In the genomic region with DNA sequence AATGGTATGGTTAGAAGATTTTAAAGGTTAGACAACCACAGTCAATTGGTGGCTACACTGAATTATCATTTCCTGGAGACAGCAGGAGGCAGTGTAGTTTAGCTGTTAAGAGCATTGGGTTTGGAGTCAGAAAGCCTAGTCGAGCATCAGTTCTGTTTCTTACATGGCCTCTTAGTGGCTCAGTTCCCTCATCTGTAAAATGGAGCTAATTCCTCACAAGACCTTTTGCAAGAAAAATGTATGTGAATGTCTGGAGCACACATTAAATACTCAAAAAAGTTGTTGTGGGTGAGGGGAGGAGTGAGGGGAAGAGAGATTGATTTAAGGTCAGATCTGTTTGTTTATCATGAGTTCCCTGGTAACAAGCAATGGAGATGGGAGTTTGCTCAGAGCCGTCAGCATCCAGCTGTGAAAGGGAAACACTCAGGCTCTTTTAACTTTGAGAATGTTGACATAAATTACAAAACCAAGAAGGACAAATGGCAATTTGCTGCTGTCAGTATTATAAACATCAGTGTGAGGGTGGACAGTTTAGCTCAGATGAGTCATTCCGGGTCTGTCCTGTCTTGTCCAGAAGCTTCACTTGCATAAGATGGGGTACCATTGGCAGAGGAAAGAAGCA, we compare ENCODE assay signal across 8 cellular contexts.
A peak's percentile ranks its signal among the peaks of the same experiment; 100 is the strongest.
DNase-seq lines count a peak whose midpoint lies in the region; ATAC-seq, FAIRE-seq and TF ChIP-seq lines count a peak whose summit lies in the region.

No MANE protein-coding gene starts in this region.

- H4K20me1 ChIP-seq in IMR-90 (ENCODE audit: insufficient read depth, low read length) (no peaks in the 10 kb centered on the region), HepG2 (ENCODE audit: insufficient read depth, low read length) (no peaks in the 10 kb centered on the region)

- peak overlapping the region; percentile 96 for H2BK20ac ChIP-seq in IMR-90 (ENCODE audit: low read depth, low read length)

- H3K18ac ChIP-seq in IMR-90 (ENCODE audit: low read depth, low read length): peak overlapping the region; percentile 98

- POLR2A ChIA-PET in IMR-90 (lab: Charles Lee; ENCODE audit: unreplicated experiment) (no interaction called here), HepG2 (lab: Yijun Ruan, JAX) (no interaction called here)

- H3K36me3 ChIP-seq in IMR-90 (ENCODE audit: control insufficient read depth, insufficient read depth, low read length): no peaks in the 10 kb centered on the region
- H3K36me3 ChIP-seq in ascending aorta: no peaks in the 10 kb centered on the region
- no peaks in the 10 kb centered on the region for H3K36me3 ChIP-seq in HepG2 (replicated peaks in 1 of 2; ENCODE audit: control insufficient read depth in 1 of 2, insufficient read depth in 2 of 2, low read length in 2 of 2)
- H3K36me3 ChIP-seq in effector memory CD4-positive, alpha-beta T cell (ENCODE audit: control insufficient read depth, insufficient read depth, low read length): no peaks in the 10 kb centered on the region

- dilution Hi-C loops in IMR-90 (cut with HindIII; ENCODE audit: low sequenced_read_pairs, unreplicated experiment): no loop called here

- no peak for TF ChIP-seq POLR2A in IMR-90 (IDR thresholded peaks at IDR 0.05; ENCODE audit: low read depth, low read length)
- no peak for TF ChIP-seq POLR2A in HepG2 (IDR thresholded peaks at IDR 0.05; ENCODE audit: insufficient read depth in 1 of 2, low read depth in 2 of 2, low read length in 2 of 2)

- H3K4ac ChIP-seq in IMR-90 (ENCODE audit: low read depth, low read length): peak overlapping the region; percentile 97

- H3K4me1 ChIP-seq in IMR-90 (ENCODE audit: control insufficient read depth, insufficient read depth, low read length) (peaks cover 34% of the 10 kb centered on the region), ascending aorta (peaks cover 0 to 21% of the 10 kb centered on the region in 2 donors), HepG2 (ENCODE audit: insufficient read depth, low read length) (no peaks in the 10 kb centered on the region)
- H3K4me1 ChIP-seq in effector memory CD4-positive, alpha-beta T cell (ENCODE audit: control insufficient read depth, insufficient read depth, low read length, poor library complexity, severe bottlenecking): no peaks in the 10 kb centered on the region

- in situ Hi-C loops in IMR-90 (cut with MboI; ENCODE audit: low sequenced_read_pairs): no loop called here
- in situ Hi-C loops in HepG2 (cut with HindIII; ENCODE audit: extremely low pct_ligation_motif_present, low pct_unique_long_range_greater_than_20kb): no loop called here

- peak overlapping the region; percentile 84 to 85; a peak in 3 of 4 replicates for H4K8ac ChIP-seq in IMR-90 (ENCODE audit: low read depth in 2 of 2, low read length in 2 of 2)

- CTCF ChIA-PET in IMR-90 (lab: Yijun Ruan, JAX) (interaction anchor here (0.5 to 1.1 kb wide), 2 partner anchors 131 to 489 kb away, joined by 4 to 5 read pairs; no protein-coding TSS in a partner anchor), HepG2 (lab: Yijun Ruan, JAX; ENCODE audit: low intra/inter-chr PET ratio, low total read pairs) (no interaction called here)

- H3K9ac ChIP-seq in IMR-90 (ENCODE audit: low read depth, low read length) (peak overlapping the region; percentile 44; the same call in 1 of the 2 replicates), HepG2 (ENCODE audit: insufficient read depth, low read depth, low read length) (no peak overlapping the region)

- no CpG with 5 or more reads among the region's 3 CpGs for WGBS in IMR-90 (ENCODE audit: extremely low coverage in 2 of 2, insufficient read length in 1 of 2), 2 experiments
- WGBS in HepG2 (ENCODE audit: low lambda C conversion rate): 13% methylated on average over 3 of the region's 3 CpGs

- peak overlapping the region; percentile 84 for H3K14ac ChIP-seq in IMR-90 (replicated peaks; ENCODE audit: low read depth, low read length)

- peak; percentile 42 for TF ChIP-seq RAD21 in IMR-90 (IDR thresholded peaks at IDR 0.05; ENCODE audit: low read length)
- no peak for TF ChIP-seq RAD21 in HepG2 (CRISPR knock-in tag; IDR thresholded peaks at IDR 0.05)

- TF ChIP-seq CTCF in AG10803 (conservative IDR thresholded peaks at IDR 0.05; ENCODE audit: low read length) (peak; percentile 44), IMR-90 (conservative IDR thresholded peaks at IDR 0.05; ENCODE audit: low read depth, low read length) (peak; percentile 40), ascending aorta (IDR thresholded peaks at IDR 0.05) (no peak), HepG2 (CRISPR knock-in tag; IDR thresholded peaks at IDR 0.05) (no peak)

- peak overlapping the region; percentile 59 for H3K23ac ChIP-seq in IMR-90 (ENCODE audit: low read depth, low read length)

- H2BK5ac ChIP-seq in IMR-90 (ENCODE audit: low read depth, low read length, poor library complexity, severe bottlenecking): peak overlapping the region; percentile 98

- H2AK5ac ChIP-seq in IMR-90 (ENCODE audit: low read depth, low read length): peak overlapping the region; percentile 44

- no peak for FAIRE-seq in HepG2 (lab: Jason Lieb, UNC)

- H3K27ac ChIP-seq in IMR-90 (ENCODE audit: insufficient read depth, low read length) (peak overlapping the region; percentile 78), ascending aorta (peak overlapping the region; percentile 55 to 69), HepG2 (ENCODE audit: extremely low read length, insufficient read depth, low read length) (no peak overlapping the region)
- H3K27ac ChIP-seq in effector memory CD4-positive, alpha-beta T cell (ENCODE audit: insufficient read depth, low read length, poor library complexity, severe bottlenecking): no peak overlapping the region

- H3K56ac ChIP-seq in IMR-90 (ENCODE audit: extremely low read depth, insufficient read depth, low read length): peak overlapping the region; percentile 55; the same call in 1 of the 2 replicates

- no TSS peak for BruUV-seq in IMR-90 (replicated peaks; lab: Mats Ljungman, UMichigan)
- no TSS peak for BruUV-seq in HepG2 (replicated peaks; lab: Mats Ljungman, UMichigan)

- TF ChIP-seq EP300 in HepG2 (IDR thresholded peaks at IDR 0.05; ENCODE audit: low read depth in 2 of 2, low read length in 2 of 2) (no peak), HepG2 (CRISPR knock-in tag; IDR thresholded peaks at IDR 0.05; ENCODE audit: borderline replicate concordance) (no peak)

- H4K5ac ChIP-seq in IMR-90 (ENCODE audit: low read depth, low read length): peak overlapping the region; percentile 77

- H3K79me1 ChIP-seq in IMR-90 (ENCODE audit: low read depth in 1 of 2, low read length in 2 of 2): no peaks in the 10 kb centered on the region

- peaks cover 27% of the 10 kb centered on the region for H3K9me1 ChIP-seq in IMR-90 (ENCODE audit: insufficient read depth, low read length)

- H4K91ac ChIP-seq in IMR-90 (ENCODE audit: insufficient read depth, low read depth, low read length): peak overlapping the region; percentile 99

- no peaks in the 10 kb centered on the region for H3K79me2 ChIP-seq in HepG2 (ENCODE audit: insufficient read depth, low read length)

- ATAC-seq in IMR-90 (ENCODE audit: low read depth) (peak; percentile 6), HepG2 (peak; percentile 29; the same call in 1 of the 3 replicates), HG02970 (IDR thresholded peaks at IDR 0.05; ENCODE audit: low FRiP score, unreplicated experiment) (no peak)

- H2AK9ac ChIP-seq in IMR-90 (replicated peaks; ENCODE audit: low read depth, low read length, poor library complexity): no peak overlapping the region

- peak overlapping the region; percentile 35; the same call in 2 of the 3 replicates for H2BK15ac ChIP-seq in IMR-90 (ENCODE audit: low read depth, low read length)

- H3K27me3 ChIP-seq in IMR-90 (ENCODE audit: control insufficient read depth, insufficient read depth, low read length) (no peaks in the 10 kb centered on the region), ascending aorta (no peaks in the 10 kb centered on the region), HepG2 (ENCODE audit: control insufficient read depth in 1 of 2, insufficient read depth in 2 of 2, low read length in 2 of 2) (no peaks in the 10 kb centered on the region; a peak in 2 of 5 replicates)
- H3K27me3 ChIP-seq in effector memory CD4-positive, alpha-beta T cell (replicated peaks; ENCODE audit: control insufficient read depth, insufficient read depth, low read length, poor library complexity, severe bottlenecking): no peaks in the 10 kb centered on the region

- H3K9me3 ChIP-seq in IMR-90 (ENCODE audit: control insufficient read depth, insufficient read depth, low read length) (no peaks in the 10 kb centered on the region), ascending aorta (no peaks in the 10 kb centered on the region), HepG2 (ENCODE audit: low read length) (no peaks in the 10 kb centered on the region)
- H3K9me3 ChIP-seq in effector memory CD4-positive, alpha-beta T cell (ENCODE audit: control insufficient read depth, low read length): no peaks in the 10 kb centered on the region

- DNase-seq in AG10803 (ENCODE audit: low read depth) (peak; percentile 81), IMR-90 (peak; percentile 80), ascending aorta (ENCODE audit: low spot score in 2 of 2) (no peak), HepG2 (ENCODE audit: low spot score) (peak; percentile 6), KG1 (lab: John Stamatoyannopoulos, UW) (no peak), 8988T (no peak)
- no peak for DNase-seq in effector memory CD4-positive, alpha-beta T cell

- peak overlapping the region; percentile 98 for H2BK120ac ChIP-seq in IMR-90 (ENCODE audit: low read depth, low read length)

- H3K4me3 ChIP-seq in AG10803 (ENCODE audit: low read length) (no peak overlapping the region; the same call in 1 of the 2 replicates), IMR-90 (ENCODE audit: insufficient read depth, low read depth, low read length) (no peak overlapping the region), ascending aorta (no peak overlapping the region), HepG2 (replicated peaks in 1 of 3; ENCODE audit: insufficient read depth in 1 of 3, low read depth in 2 of 3, low read length in 3 of 3) (no peak overlapping the region)
- no peak overlapping the region for H3K4me3 ChIP-seq in effector memory CD4-positive, alpha-beta T cell (ENCODE audit: insufficient read depth, low read depth, low read length, poor library complexity, severe bottlenecking)

- H2AFZ ChIP-seq in IMR-90 (replicated peaks; ENCODE audit: low read length, poor library complexity) (no peak overlapping the region), HepG2 (ENCODE audit: low read length) (no peak overlapping the region)

- intact Hi-C loops in IMR-90 (cut with micrococcal nuclease): loop anchor here (1.0 to 10.0 kb wide), 9 partner anchors 31 to 709 kb away; a partner anchor contains a TSS
- intact Hi-C loops in ascending aorta (cut with DNase I): loop anchor here (1.0 to 5.0 kb wide), 6 partner anchors 15 to 707 kb away; a partner anchor contains a TSS
- intact Hi-C loops in HepG2 (cut with micrococcal nuclease; ENCODE audit: unreplicated experiment): loop anchor here (5.0 kb wide), 1 partner anchor 1167 kb away; no protein-coding TSS in a partner anchor

- H3K4me2 ChIP-seq in IMR-90 (ENCODE audit: low read depth, low read length) (peak overlapping the region; percentile 33), HepG2 (ENCODE audit: low read depth, low read length) (no peak overlapping the region)

TF ChIP-seq in IMR-90, 13 proteins besides CTCF, POLR2A, EP300 and RAD21 (continues in another document):
- peak; percentile 29; the same call in 1 of the 2 replicates for TF ChIP-seq CEBPB (IDR thresholded peaks at IDR 0.05; ENCODE audit: low read depth, low read length)

TF ChIP-seq in HepG2, 621 proteins besides CTCF, POLR2A, EP300 and RAD21 (continues in another document):
- no peak for TF ChIP-seq NPAS2 (CRISPR knock-in tag; IDR thresholded peaks at IDR 0.05; ENCODE audit: borderline replicate concordance)

Comparison
In these comparisons a context has a peak if more than half of its experiments do, and no peak if none do; other contexts are left out.
1. DNase-seq: peak in AG10803 (single experiment), IMR-90 (single experiment) and HepG2 (single experiment); none in ascending aorta (0 of 2), effector memory CD4-positive, alpha-beta T cell (0 of 3), KG1 (single experiment) and 8988T (single experiment).
2. CTCF ChIP-seq: peak in AG10803 (single experiment) and IMR-90 (single experiment); none in ascending aorta (0 of 3) and HepG2 (single experiment).
3. H3K27ac ChIP-seq: peak in IMR-90 (single experiment) and ascending aorta (2 of 2); none in HepG2 (single experiment) and effector memory CD4-positive, alpha-beta T cell (single experiment).